11 cellular contexts compared by ENCODE assay signal in genomic region chr5:52771343-52772039, GRCh38. TPM values are rescaled to one million over a fixed set of nuclear protein-coding genes. Genes with fewer than 3 reads are reported as not detected.
DNase-seq lines count a peak whose midpoint lies in the region; ATAC-seq and TF ChIP-seq lines count a peak whose summit lies in the region.
"Had no signal": no experiment of that assay in that cellular context is flagged by ENCODE, and none has a peak within 500 bp of the region (broad histone marks: within the 10 kb centered on the region; RNA-seq: fewer than 3 reads in every experiment).

No MANE protein-coding gene starts in this region.

- H3K9me3 ChIP-seq in endodermal cell (ENCODE audit: control insufficient read depth, low read length), result no peaks in the 10 kb centered on the region

- H3K4me3 Mint-ChIP-seq in activated naive CD8-positive, alpha-beta T cell, result peak overlapping the region; percentile 67
- H3K4me3 Mint-ChIP-seq in endodermal cell, result no peak overlapping the region
- H3K4me3 Mint-ChIP-seq in chondrocyte (ENCODE audit: unreplicated experiment), result no peak overlapping the region

- H3K27me3 ChIP-seq in endodermal cell (ENCODE audit: control insufficient read depth, insufficient read depth, low read length, poor library complexity, severe bottlenecking), result no peaks in the 10 kb centered on the region

- ATAC-seq in GM18498 (IDR thresholded peaks at IDR 0.05; ENCODE audit: unreplicated experiment) (peak; percentile 97), GM21423 (IDR thresholded peaks at IDR 0.05; ENCODE audit: unreplicated experiment) (peak; percentile 96), HG03378 (IDR thresholded peaks at IDR 0.05; ENCODE audit: unreplicated experiment) (peak; percentile 97)

- H3K9ac ChIP-seq in endodermal cell (ENCODE audit: extremely low read depth, low read length, poor library complexity, severe bottlenecking), result no peak overlapping the region

- no peak overlapping the region for H3K4me3 ChIP-seq in endodermal cell (ENCODE audit: low read length)

- H3K27me3 Mint-ChIP-seq in activated naive CD8-positive, alpha-beta T cell, result no peaks in the 10 kb centered on the region
- H3K27me3 Mint-ChIP-seq in endodermal cell (ENCODE audit: insufficient read depth), result no peaks in the 10 kb centered on the region
- H3K27me3 Mint-ChIP-seq in chondrocyte (ENCODE audit: low read depth), result no peaks in the 10 kb centered on the region

- H3K36me3 Mint-ChIP-seq in activated naive CD8-positive, alpha-beta T cell, result peaks cover 2% of the 10 kb centered on the region
- H3K36me3 Mint-ChIP-seq in endodermal cell (ENCODE audit: low read depth) (no peaks in the 10 kb centered on the region), chondrocyte (ENCODE audit: low read depth) (no peaks in the 10 kb centered on the region)

- no peaks in the 10 kb centered on the region for H3K36me3 ChIP-seq in endodermal cell (ENCODE audit: control insufficient read depth, insufficient read depth, low read length)

- WGBS in endodermal cell (ENCODE audit: insufficient coverage in 1 of 2, insufficient read length in 1 of 2), 2 experiments, result 94% methylated on average over 3 of the region's 3 CpGs; no CpG with 5 or more reads in 1 of the 2 experiments

- no peak for DNase-seq in endodermal cell
- no peak for DNase-seq in HPDE6-E6E7 (ENCODE audit: extremely low spot score)
- no peak for DNase-seq in globus pallidus (ENCODE audit: low spot score)
- DNase-seq in chondrocyte (ENCODE audit: low spot score), result no peak
- DNase-seq: dermis blood vessel endothelial cell, DMS 273 treated with DMSO at 0.1 percent for 48 hours, IMR-90 had no signal

- H3K27ac Mint-ChIP-seq in activated naive CD8-positive, alpha-beta T cell, result peak overlapping the region; percentile 92
- no peak overlapping the region for H3K27ac Mint-ChIP-seq in endodermal cell
- H3K27ac Mint-ChIP-seq in chondrocyte (ENCODE audit: unreplicated experiment), result no peak overlapping the region

- H3K9me3 Mint-ChIP-seq in activated naive CD8-positive, alpha-beta T cell (ENCODE audit: low read depth), result no peaks in the 10 kb centered on the region
- H3K9me3 Mint-ChIP-seq in endodermal cell (no peaks in the 10 kb centered on the region), chondrocyte (ENCODE audit: low read depth) (no peaks in the 10 kb centered on the region)

- TF ChIP-seq CTCF in endodermal cell (conservative IDR thresholded peaks at IDR 0.05) (no peak), chondrocyte (IDR thresholded peaks at IDR 0.05) (no peak)

- H3K4me1 Mint-ChIP-seq in activated naive CD8-positive, alpha-beta T cell (ENCODE audit: low read depth), result peaks cover 67% of the 10 kb centered on the region
- peaks cover 7% of the 10 kb centered on the region for H3K4me1 Mint-ChIP-seq in endodermal cell
- peaks cover 3% of the 10 kb centered on the region for H3K4me1 Mint-ChIP-seq in chondrocyte (ENCODE audit: low read depth)

- no peak overlapping the region for H3K27ac ChIP-seq in endodermal cell (ENCODE audit: low read depth, low read length)

- H3K4me1 ChIP-seq in endodermal cell (ENCODE audit: control insufficient read depth, insufficient read depth, low read length), result no peaks in the 10 kb centered on the region

RNA-seq across cellular contexts. Expression of gene ITGA1, which starts 16.2 kb away (rescaled TPM):
- total RNA-seq in endodermal cell (1 to 10 TPM in 1 of 2 donors, under 1 TPM in 1; 0.33 to 3.5 TPM), chondrocyte (228 to 346 TPM (median 340 TPM) in 3 replicates)
- 2.6 TPM for polyA plus RNA-seq in endodermal cell (2013, experiment 1 of 2)
- 3.4 TPM for polyA plus RNA-seq in endodermal cell (2013, experiment 2 of 2)

RNA-seq across cellular contexts. Expression of gene PELO, which starts 16.2 kb away (rescaled TPM):
- total RNA-seq in endodermal cell (10 to 100 TPM; 10.2 to 14.9 TPM), chondrocyte (133 to 154 TPM (median 134 TPM) in 3 replicates)
- polyA plus RNA-seq in endodermal cell (2013, experiment 1 of 2), result 10.6 TPM
- polyA plus RNA-seq in endodermal cell (2013, experiment 2 of 2), result 9.8 TPM

Comparison
In these comparisons a context has a peak if more than half of its experiments do, and no peak if none do; other contexts are left out.
1. RNA of gene ITGA1, which starts 16.2 kb away (total RNA-seq): 228 to 346 TPM in chondrocyte; 0.33 to 3.5 TPM in endodermal cell; every median in the first group is over 10 times any median in the second.
2. Peak in every context shown above with its lines, with median percentiles within 50 percentile points of each other: ATAC-seq.